Comparison of ENCODE assay signal across 7 cellular contexts in the genomic region with DNA sequence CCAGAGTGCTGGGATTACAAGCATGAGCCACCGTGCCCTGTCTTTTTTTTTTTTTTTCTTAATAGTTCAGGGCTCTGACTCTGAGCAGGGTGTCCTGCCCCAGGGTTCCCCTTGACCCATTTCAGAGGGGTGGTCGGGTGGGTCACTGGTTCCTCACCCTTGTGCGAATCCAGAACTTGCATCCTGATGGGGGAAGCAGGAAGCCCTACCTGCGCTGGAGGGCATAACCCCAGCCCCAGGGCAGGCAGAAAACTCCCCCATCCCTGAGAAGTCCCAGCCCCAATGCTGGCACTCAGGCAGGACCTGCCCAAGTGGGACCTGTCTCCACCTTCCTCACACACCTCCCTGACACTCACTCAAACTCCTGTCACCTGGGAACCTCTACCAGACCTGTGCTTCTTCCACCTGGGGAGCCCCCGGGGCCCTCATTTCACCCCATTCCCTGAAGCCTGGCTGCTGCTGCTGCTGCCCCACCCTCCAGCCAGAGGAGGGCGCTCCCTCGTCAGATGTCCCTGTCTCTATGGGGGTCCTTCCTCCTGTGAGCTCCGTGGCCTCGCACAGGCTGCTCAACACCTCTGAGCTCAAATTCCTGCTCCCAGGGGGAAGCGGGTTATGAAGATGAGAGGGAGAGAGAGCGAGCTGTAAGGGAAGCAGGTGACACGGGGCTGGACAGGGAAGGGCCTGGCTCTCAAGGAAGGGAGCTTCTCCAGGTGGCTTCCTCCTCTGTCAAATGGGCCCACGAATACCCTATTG. TPM values are rescaled to one million over a fixed set of nuclear protein-coding genes. Genes with fewer than 3 reads are reported as not detected.
DNase-seq lines count a peak whose midpoint lies in the region; ATAC-seq and TF ChIP-seq lines count a peak whose summit lies in the region.

No MANE protein-coding gene starts in this region.

- H3T11ph ChIP-seq in H9 (ENCODE audit: low read length), result no peak overlapping the region

- H3K79me2 ChIP-seq in H9 (ENCODE audit: insufficient read depth, low read length), result no peaks in the 10 kb centered on the region

- no peak overlapping the region for H4K91ac ChIP-seq in H9 (ENCODE audit: insufficient read length, low read depth, low read length)

- H3K27ac Mint-ChIP-seq in H9, result no peak overlapping the region
- peak overlapping the region; percentile 81 for H3K27ac Mint-ChIP-seq in T-helper 17 cell

- H3K23me2 ChIP-seq in H9 (ENCODE audit: insufficient read length, low read depth, low read length, poor library complexity, severe bottlenecking), result peaks cover 14% of the 10 kb centered on the region

- H3K27me3 ChIP-seq in H9 (ENCODE audit: insufficient read depth, low read length), result peaks cover 30% of the 10 kb centered on the region; the same call in 1 of the 2 replicates

- no peak overlapping the region for H3K18ac ChIP-seq in H9 (ENCODE audit: insufficient read length, low read depth, low read length)

- H2BK120ac ChIP-seq in H9 (ENCODE audit: low read depth, low read length, poor library complexity, severe bottlenecking), result no peak overlapping the region

- no peak overlapping the region for H2BK5ac ChIP-seq in H9 (ENCODE audit: insufficient read length, low read length)

- H3K36me3 ChIP-seq in mesodermal cell (ENCODE audit: control insufficient read depth, insufficient read depth, low read length), result no peaks in the 10 kb centered on the region

- H4K20me1 ChIP-seq in H9 (ENCODE audit: control insufficient read depth, insufficient read depth, insufficient read length), result no peaks in the 10 kb centered on the region

- no peak overlapping the region for H2AK5ac ChIP-seq in H9 (ENCODE audit: insufficient read length, low read length)

- peak overlapping the region; percentile 69 for H3K4me2 ChIP-seq in H9 (ENCODE audit: insufficient read depth, insufficient read length, low read length)

- DNase-seq in H9, result peak; percentile 62
- DNase-seq in T-helper 17 cell, result peak in 1 of 3 donors; percentile 40
- peak; percentile 26 for DNase-seq in effector CD4-positive, alpha-beta T cell
- peak; percentile 67 for DNase-seq in stimulated activated naive CD8-positive, alpha-beta T cell treated with anti-CD3 and anti-CD28 coated beads, Interleukin-15, Interleukin-2, amounts not matched to agents 100 U/mL and 50 U/mL, for 24 hours

- H3K4me1 Mint-ChIP-seq in H9, result peaks cover 9 to 18% of the 10 kb centered on the region in 2 experiments
- peaks cover 16% of the 10 kb centered on the region for H3K4me1 Mint-ChIP-seq in T-helper 17 cell

- peaks cover 87% of the 10 kb centered on the region for H3K27me3 Mint-ChIP-seq in H9 (ENCODE audit: low read depth)
- peaks cover 65% of the 10 kb centered on the region for H3K27me3 Mint-ChIP-seq in T-helper 17 cell

- no peaks in the 10 kb centered on the region for H3K79me1 ChIP-seq in H9 (ENCODE audit: insufficient read depth, low read depth, low read length, poor library complexity, severe bottlenecking)

- ATAC-seq in T-helper 17 cell, result peak; percentile 80
- peak; percentile 54 for ATAC-seq in stimulated activated naive CD8-positive, alpha-beta T cell treated with anti-CD3 and anti-CD28 coated beads, Interleukin-15, Interleukin-2, amounts not matched to agents 100 U/mL and 50 U/mL, for 24 hours
- no peak for ATAC-seq in GM21423 (IDR thresholded peaks at IDR 0.05; ENCODE audit: unreplicated experiment)
- no peak for ATAC-seq in HG02870 (IDR thresholded peaks at IDR 0.05; ENCODE audit: unreplicated experiment)

- H3K9me3 ChIP-seq in H9 (ENCODE audit: control insufficient read depth, low read depth, low read length), result no peaks in the 10 kb centered on the region
- no peaks in the 10 kb centered on the region for H3K9me3 ChIP-seq in T-helper 17 cell (ENCODE audit: control insufficient read depth, low read length, poor library complexity, severe bottlenecking)
- peaks cover 7% of the 10 kb centered on the region for H3K9me3 ChIP-seq in mesodermal cell (ENCODE audit: control insufficient read depth, low read length)

- no peak overlapping the region for H3K9ac ChIP-seq in H9 (ENCODE audit: extremely low read depth, insufficient read length, low read length)

- no peak overlapping the region for H2BK15ac ChIP-seq in H9 (ENCODE audit: low read depth, low read length)

- H3K4me3 Mint-ChIP-seq in H9 (peak overlapping the region; percentile 67 to 86), T-helper 17 cell (peak overlapping the region; percentile 94)

- no CpG with 5 or more reads among the region's 13 CpGs for WGBS in H9 (ENCODE audit: extremely low coverage, insufficient read length, low lambda C conversion rate)
- 10 to 52% methylated on average over 4 to 6 of the region's 13 CpGs for WGBS in mesodermal cell (ENCODE audit: insufficient coverage in 2 of 2), 2 experiments

- no peak overlapping the region for H2BK12ac ChIP-seq in H9 (ENCODE audit: insufficient read length, low read depth, low read length)

- H3K4ac ChIP-seq in H9 (ENCODE audit: low read depth, low read length), result no peak overlapping the region

- peaks cover 17 to 20% of the 10 kb centered on the region in 2 experiments for H3K9me3 Mint-ChIP-seq in H9

- H2BK20ac ChIP-seq in H9 (ENCODE audit: low read depth, low read length, poor library complexity, severe bottlenecking), result no peak overlapping the region

- no peak overlapping the region for H3K14ac ChIP-seq in H9 (ENCODE audit: insufficient read depth, low read length)

- no peak overlapping the region for H4K5ac ChIP-seq in H9 (ENCODE audit: insufficient read length, low read depth, low read length)

- peaks cover 0 to 3% (median 0%) of the 10 kb centered on the region in 3 experiments; a peak in 3 of 7 replicates for H3K36me3 Mint-ChIP-seq in H9 (ENCODE audit: insufficient read depth in 1 of 3, low read depth in 3 of 3)
- peaks cover 6% of the 10 kb centered on the region for H3K36me3 Mint-ChIP-seq in T-helper 17 cell (ENCODE audit: low read depth)

- peak; percentile 85 for TF ChIP-seq CTCF in H9 (conservative IDR thresholded peaks at IDR 0.05)

- no peak overlapping the region for H3K56ac ChIP-seq in H9 (ENCODE audit: insufficient read length, low read depth, low read length)

- no peak overlapping the region for H3K27ac ChIP-seq in H9 (ENCODE audit: insufficient read length, low read depth, low read length)
- no peak overlapping the region for H3K27ac ChIP-seq in mesodermal cell (ENCODE audit: low read depth, low read length, severe bottlenecking)

- H3K4me1 ChIP-seq in H9 (ENCODE audit: insufficient read depth, low read length) (no peaks in the 10 kb centered on the region), mesodermal cell (ENCODE audit: control insufficient read depth, insufficient read depth, low read length, poor library complexity, severe bottlenecking) (peaks cover 4% of the 10 kb centered on the region)

- H3K4me3 ChIP-seq in mesodermal cell (ENCODE audit: extremely low read depth, insufficient read depth, low read length, poor library complexity, severe bottlenecking), result peak overlapping the region; percentile 36

- H3K23ac ChIP-seq in H9 (ENCODE audit: insufficient read length, low read depth, low read length), result no peak overlapping the region

- no peak overlapping the region for H2AFZ ChIP-seq in H9 (ENCODE audit: low read length)

- H4K8ac ChIP-seq in H9 (replicated peaks; ENCODE audit: insufficient read length, low read depth, low read length), result no peak overlapping the region

RNA-seq across cellular contexts. Expression of a gene that starts 15.1 kb away (rescaled TPM):
- total RNA-seq in H9 (2021) (17.9 TPM in 2 replicates), T-helper 17 cell (1 to 10 TPM; 5.9 to 6.7 TPM)
- 7.2 TPM for polyA plus RNA-seq in mesodermal cell (2013, experiment 1 of 2)
- polyA plus RNA-seq in mesodermal cell (2013, experiment 2 of 2), result 11.2 TPM

Comparison
In these comparisons a context has a peak if more than half of its experiments do, and no peak if none do; other contexts are left out.
1. ATAC-seq: peak in T-helper 17 cell (single experiment) and stimulated activated naive CD8-positive, alpha-beta T cell treated with anti-CD3 and anti-CD28 coated beads, Interleukin-15, Interleukin-2, amounts not matched to agents 100 U/mL and 50 U/mL, for 24 hours (single experiment); none in GM21423 (single experiment) and HG02870 (single experiment).